In genomic region chr1:75083223-75083622, GRCh38 we compare ENCODE assay signal across 37 cellular contexts. TPM values are rescaled to one million over a fixed set of nuclear protein-coding genes. Genes with fewer than 3 reads are reported as not detected.
"Had no signal": no experiment of that assay in that cellular context is flagged by ENCODE, and none has a peak within 500 bp of the region (broad histone marks: within the 10 kb centered on the region; RNA-seq: fewer than 3 reads in every experiment).

No MANE protein-coding gene starts in this region.

- H3K36me3 ChIP-seq: adrenal gland, brain microvascular endothelial cell, heart left ventricle, left lung, ovary, prostate gland, thoracic aorta, uterus had no signal

- H3K4me3 ChIP-seq: adrenal gland, heart left ventricle, left lung, lung, ovary, prostate gland, thoracic aorta, uterus had no signal

- H3K4me1 ChIP-seq: adrenal gland, heart left ventricle, left lung, prostate gland, uterus had no signal

- FAIRE-seq: islet of Langerhans, small intestine, TTC549 had no signal

- H3K27ac ChIP-seq: adrenal gland, brain microvascular endothelial cell, heart left ventricle, left lung, ovary, prostate gland, thoracic aorta, uterus, VCaP had no signal

- DNase-seq: activated CD4-positive, alpha-beta T cell treated with anti-CD3 and anti-CD28 coated beads for 48 hours; activated CD4-positive, alpha-beta T cell treated with anti-CD3 and anti-CD28 coated beads, Interleukin-2, amount 50 U/mL, for 48 hours; activated CD8-positive, alpha-beta memory T cell treated with anti-CD3 and anti-CD28 coated beads, Interleukin-2, amount 50 U/mL, for 4 hours; activated effector memory CD4-positive, alpha-beta T cell treated with anti-CD3 and anti-CD28 coated beads, Interleukin-2, amount 50 U/mL, for 16 hours; activated naive CD4-positive, alpha-beta T cell treated with anti-CD3 and anti-CD28 coated beads for 36 hours; activated naive CD8-positive, alpha-beta T cell treated with anti-CD3 and anti-CD28 coated beads for 36 hours; activated T-cell treated with anti-CD3 and anti-CD28 coated beads, Interleukin-2, amount 50 U/mL, for 1 hour; adrenal gland; aorta; brain microvascular endothelial cell; caudate nucleus; cortex of kidney; effector memory CD8-positive, alpha-beta T cell; erythroblast; heart left ventricle; hypothalamus; left lung; naive B cell; nephron progenitor cell; ovary; retina; small intestine; stimulated activated CD4-positive, alpha-beta T cell treated with anti-CD3 and anti-CD28 coated beads, Interleukin-4, amount 100 ng/mL, for 24 hours; T-helper 9 cell; uterus had no signal

- H3K9me3 ChIP-seq: adrenal gland, heart left ventricle, left lung, ovary, prostate gland, thoracic aorta, uterus had no signal

- H3K27me3 ChIP-seq: adrenal gland, brain microvascular endothelial cell, heart left ventricle, left lung, ovary, uterus had no signal

RNA-seq across cellular contexts. Expression of gene LHX8, which starts 51.0 kb away (rescaled TPM):
- total RNA-seq: activated CD8-positive, alpha-beta memory T cell treated with anti-CD3 and anti-CD28 coated beads for 36 hours; activated naive CD4-positive, alpha-beta T cell treated with anti-CD3 and anti-CD28 coated beads for 36 hours; activated naive CD8-positive, alpha-beta T cell treated with anti-CD3 and anti-CD28 coated beads for 36 hours; activated T-helper 1 cell treated with anti-CD3 and anti-CD28 coated beads, Interleukin-12 subunit alpha, Interleukin-12 subunit beta, Interleukin-2, Interleukin-4 antibody, amounts not matched to agents 30 ng/mL and 10 ng/mL and 1 ng/mL, durations not matched to agents 14 hours and 24 hours and 36 hours; adrenal gland; aorta; chondrocyte; heart left ventricle; left lung; lung; mesenteric fat pad; ovary; sciatic nerve; subcutaneous adipose tissue; thoracic aorta had no signal
- polyA plus RNA-seq: adrenal gland, aorta, heart left ventricle, lung, small intestine had no signal
